27 cellular contexts compared by ENCODE assay signal in genomic region chr15:35717721-35718120, GRCh38.
"Had no signal": no experiment of that assay in that cellular context is flagged by ENCODE, and none has a peak within 500 bp of the region (broad histone marks: within the 10 kb centered on the region; RNA-seq: fewer than 3 reads in every experiment).

No MANE protein-coding gene starts in this region.

- H3K9me3 Mint-ChIP-seq: activated CD8-positive, alpha-beta T cell treated with anti-CD3 and anti-CD28 coated beads for 36 hours; activated naive CD4-positive, alpha-beta T cell treated with anti-CD3 and anti-CD28 coated beads, Interleukin-2, amount 10 ng/mL, durations not matched to agents 7 days and 5 days; activated T-helper 2 cell treated with anti-CD3 and anti-CD28 coated beads, Interferon-gamma antibody, Interleukin-2, Interleukin-4, amounts not matched to agents 10 μg/mL and 5 μg/mL and 100 μg/mL, durations not matched to agents 14 hours and 24 hours and 36 hours had no signal

- H3K36me3 Mint-ChIP-seq: activated naive CD4-positive, alpha-beta T cell treated with anti-CD3 and anti-CD28 coated beads, Interleukin-2, amount 10 ng/mL, durations not matched to agents 7 days and 5 days; activated naive CD8-positive, alpha-beta T cell treated with anti-CD3 and anti-CD28 coated beads for 36 hours had no signal

- H3K4me1 ChIP-seq: Peyer's patch had no signal

- H3K4me3 Mint-ChIP-seq: activated CD8-positive, alpha-beta T cell treated with anti-CD3 and anti-CD28 coated beads for 36 hours; activated naive CD4-positive, alpha-beta T cell treated with anti-CD3 and anti-CD28 coated beads, Interleukin-2, amount 10 ng/mL, durations not matched to agents 7 days and 5 days; activated naive CD8-positive, alpha-beta T cell treated with anti-CD3 and anti-CD28 coated beads for 36 hours; activated T-cell treated with anti-CD3 and anti-CD28 coated beads, Interleukin-2, amount 50 U/mL, for 72 hours had no signal

- H3K4me3 ChIP-seq: MG63, Peyer's patch, SJCRH30 had no signal

- H3K27me3 Mint-ChIP-seq: activated naive CD4-positive, alpha-beta T cell treated with anti-CD3 and anti-CD28 coated beads, Interleukin-2, amount 10 ng/mL, durations not matched to agents 7 days and 5 days had no signal

- H3K4me2 ChIP-seq: SK-N-SH had no signal

- H3K4me1 Mint-ChIP-seq: activated naive CD4-positive, alpha-beta T cell treated with anti-CD3 and anti-CD28 coated beads, Interleukin-2, amount 10 ng/mL, durations not matched to agents 7 days and 5 days; activated naive CD8-positive, alpha-beta T cell treated with anti-CD3 and anti-CD28 coated beads for 36 hours had no signal

- H3K27ac Mint-ChIP-seq: activated CD8-positive, alpha-beta T cell treated with anti-CD3 and anti-CD28 coated beads for 36 hours; activated naive CD4-positive, alpha-beta T cell treated with anti-CD3 and anti-CD28 coated beads, Interleukin-2, amount 10 ng/mL, durations not matched to agents 7 days and 5 days; activated naive CD8-positive, alpha-beta T cell treated with anti-CD3 and anti-CD28 coated beads for 36 hours; activated T-cell treated with anti-CD3 and anti-CD28 coated beads, Interleukin-2, amount 50 U/mL, for 72 hours; activated T-helper 2 cell treated with anti-CD3 and anti-CD28 coated beads, Interferon-gamma antibody, Interleukin-2, Interleukin-4, amounts not matched to agents 10 μg/mL and 5 μg/mL and 100 μg/mL, durations not matched to agents 14 hours and 24 hours and 36 hours had no signal

- H3K27me3 ChIP-seq: MG63, Peyer's patch, SJCRH30 had no signal

- ATAC-seq: activated CD8-positive, alpha-beta T cell treated with anti-CD3 and anti-CD28 coated beads for 36 hours; activated T-cell treated with anti-CD3 and anti-CD28 coated beads, Interleukin-2, amount 50 U/mL, for 72 hours had no signal

- DNase-seq: activated CD4-positive, alpha-beta T cell treated with anti-CD3 and anti-CD28 coated beads for 4 hours; activated CD8-positive, alpha-beta memory T cell treated with anti-CD3 and anti-CD28 coated beads, Interleukin-2, amount 50 U/mL, for 4 hours; activated CD8-positive, alpha-beta T cell treated with anti-CD3 and anti-CD28 coated beads for 36 hours; activated gamma-delta T cell treated with Interleukin-2 at 50 U/mL for 16 hours; activated naive CD4-positive, alpha-beta T cell treated with anti-CD3 and anti-CD28 coated beads, Interleukin-2, amount 10 ng/mL, durations not matched to agents 7 days and 5 days; activated naive CD8-positive, alpha-beta T cell treated with anti-CD3 and anti-CD28 coated beads for 36 hours; activated T-cell treated with anti-CD3 and anti-CD28 coated beads, Interleukin-2, amount 50 U/mL, for 72 hours; KG1; MG63; MV-4-11; NCI-H1092 treated with DMSO at 0.1 percent for 48 hours; NCI-H1417 treated with DMSO at 0.1 percent for 48 hours; NCI-H1694; NCI-H2029; NCI-H2107; NCI-H2171 treated with DMSO at 0.1 percent for 48 hours; NCI-H226; NCI-H510A; NCI-H526 treated with DMSO at 0.1 percent for 48 hours; Peyer's patch; Right ventricle myocardium superior; SJCRH30; SK-N-SH; T-helper 1 cell had no signal

- H3K27ac ChIP-seq: Peyer's patch, RWPE1, SJCRH30, VCaP had no signal

- H3K9ac ChIP-seq: SK-N-SH had no signal

- H3K36me3 ChIP-seq: MG63, Peyer's patch, SJCRH30 had no signal
